ENCODE assay signal across 11 cellular contexts in genomic region chr7:92644406-92645113, GRCh38. TPM values are rescaled to one million over a fixed set of nuclear protein-coding genes. Genes with fewer than 3 reads are reported as not detected.
DNase-seq lines count a peak whose midpoint lies in the region; ATAC-seq and TF ChIP-seq lines count a peak whose summit lies in the region.
"Had no signal": no experiment of that assay in that cellular context is flagged by ENCODE, and none has a peak within 500 bp of the region (broad histone marks: within the 10 kb centered on the region; RNA-seq: fewer than 3 reads in every experiment).

No MANE protein-coding gene starts in this region.

- TF ChIP-seq CTCF in lower leg skin (IDR thresholded peaks at IDR 0.05), result no peak

- H3K36me3 ChIP-seq in skeletal muscle satellite cell (ENCODE audit: insufficient read depth, low read length), result no peaks in the 10 kb centered on the region

- H3K4me1 Mint-ChIP-seq in activated CD4-positive, alpha-beta T cell treated with anti-CD3 and anti-CD28 coated beads for 36 hours, result peaks cover 95% of the 10 kb centered on the region
- peaks cover 68% of the 10 kb centered on the region for H3K4me1 Mint-ChIP-seq in activated naive CD8-positive, alpha-beta T cell treated with anti-CD3 and anti-CD28 coated beads, Interleukin-2, amount 10 ng/mL, durations not matched to agents 7 days and 5 days

- no peak for ATAC-seq in activated CD4-positive, alpha-beta T cell treated with anti-CD3 and anti-CD28 coated beads for 36 hours
- ATAC-seq in activated naive CD8-positive, alpha-beta T cell treated with anti-CD3 and anti-CD28 coated beads, Interleukin-2, amount 10 ng/mL, durations not matched to agents 7 days and 5 days (ENCODE audit: low read depth), result no peak
- ATAC-seq in HG03342 (IDR thresholded peaks at IDR 0.05; ENCODE audit: unreplicated experiment), result no peak
- ATAC-seq in GM18870 (IDR thresholded peaks at IDR 0.05; ENCODE audit: unreplicated experiment), result no peak

- no peak overlapping the region for H3K4me3 Mint-ChIP-seq in activated CD4-positive, alpha-beta T cell treated with anti-CD3 and anti-CD28 coated beads for 36 hours
- no peak overlapping the region for H3K4me3 Mint-ChIP-seq in activated naive CD8-positive, alpha-beta T cell treated with anti-CD3 and anti-CD28 coated beads, Interleukin-2, amount 10 ng/mL, durations not matched to agents 7 days and 5 days
- H3K4me3 Mint-ChIP-seq: GM23338 had no signal

- no peak overlapping the region for H3K4me3 ChIP-seq in skeletal muscle satellite cell (ENCODE audit: low read length)
- no peak overlapping the region for H3K4me3 ChIP-seq in lower leg skin (ENCODE audit: low read depth, poor library complexity, severe bottlenecking)
- H3K4me3 ChIP-seq: GM23338, skin epidermis had no signal

- H3K9me3 Mint-ChIP-seq in activated CD4-positive, alpha-beta T cell treated with anti-CD3 and anti-CD28 coated beads for 36 hours (ENCODE audit: low read depth), result no peaks in the 10 kb centered on the region
- peaks cover 1% of the 10 kb centered on the region for H3K9me3 Mint-ChIP-seq in activated naive CD8-positive, alpha-beta T cell treated with anti-CD3 and anti-CD28 coated beads, Interleukin-2, amount 10 ng/mL, durations not matched to agents 7 days and 5 days
- H3K9me3 Mint-ChIP-seq: GM23338 had no signal

- 83% methylated on average over 6 of the region's 6 CpGs for WGBS in lower leg skin, 2 donors

- no peaks in the 10 kb centered on the region for H3K27me3 Mint-ChIP-seq in activated CD4-positive, alpha-beta T cell treated with anti-CD3 and anti-CD28 coated beads for 36 hours
- H3K27me3 Mint-ChIP-seq in activated naive CD8-positive, alpha-beta T cell treated with anti-CD3 and anti-CD28 coated beads, Interleukin-2, amount 10 ng/mL, durations not matched to agents 7 days and 5 days, result no peaks in the 10 kb centered on the region

- H3K9me3 ChIP-seq in skeletal muscle satellite cell (replicated peaks; ENCODE audit: low read length), result no peaks in the 10 kb centered on the region

- TF ChIP-seq POLR2A in lower leg skin (IDR thresholded peaks at IDR 0.05), result no peak

- peaks cover 40% of the 10 kb centered on the region for H3K4me1 ChIP-seq in skeletal muscle satellite cell (ENCODE audit: control insufficient read depth, insufficient read depth, low read length)

- H3K36me3 Mint-ChIP-seq in activated CD4-positive, alpha-beta T cell treated with anti-CD3 and anti-CD28 coated beads for 36 hours (ENCODE audit: low read depth), result peaks cover 35% of the 10 kb centered on the region
- H3K36me3 Mint-ChIP-seq in activated naive CD8-positive, alpha-beta T cell treated with anti-CD3 and anti-CD28 coated beads, Interleukin-2, amount 10 ng/mL, durations not matched to agents 7 days and 5 days, result peaks cover 40% of the 10 kb centered on the region

- POLR2A ChIA-PET in activated CD4-positive, alpha-beta T cell treated with anti-CD3 and anti-CD28 coated beads for 36 hours (lab: Charles Lee), result interaction anchor here (1.3 kb wide), 1 partner anchor 9 kb away, joined by 7 read pairs; no protein-coding TSS in a partner anchor
- POLR2A ChIA-PET in activated naive CD8-positive, alpha-beta T cell treated with anti-CD3 and anti-CD28 coated beads, Interleukin-2, amount 10 ng/mL, durations not matched to agents 7 days and 5 days (lab: Charles Lee), result interaction anchor here (1.4 kb wide), 2 partner anchors 19 to 20 kb away, joined by 3 to 4 read pairs; no protein-coding TSS in a partner anchor

- H3K4me2 ChIP-seq in skeletal muscle satellite cell (ENCODE audit: low read length), result peak overlapping the region; percentile 4
- H3K4me2 ChIP-seq: GM23338 had no signal

- H3K27ac Mint-ChIP-seq in activated CD4-positive, alpha-beta T cell treated with anti-CD3 and anti-CD28 coated beads for 36 hours, result peak overlapping the region; percentile 85
- peak overlapping the region; percentile 45 for H3K27ac Mint-ChIP-seq in activated naive CD8-positive, alpha-beta T cell treated with anti-CD3 and anti-CD28 coated beads, Interleukin-2, amount 10 ng/mL, durations not matched to agents 7 days and 5 days
- H3K27ac Mint-ChIP-seq: GM23338 had no signal

- DNase-seq in activated CD4-positive, alpha-beta T cell treated with anti-CD3 and anti-CD28 coated beads for 36 hours, result no peak
- no peak for DNase-seq in activated CD4-positive, alpha-beta T cell treated with anti-CD3 and anti-CD28 coated beads, Interleukin-2, amount 50 U/mL, for 4 hours
- no peak for DNase-seq in activated naive CD8-positive, alpha-beta T cell treated with anti-CD3 and anti-CD28 coated beads, Interleukin-2, amount 10 ng/mL, durations not matched to agents 7 days and 5 days
- DNase-seq in cardiac septum (ENCODE audit: low spot score), result peak; percentile 81
- DNase-seq in lower leg skin (ENCODE audit: low spot score in 2 of 2), result no peak
- DNase-seq: NCI-H187 had no signal

- CTCF ChIA-PET in activated CD4-positive, alpha-beta T cell treated with anti-CD3 and anti-CD28 coated beads for 36 hours (lab: Charles Lee), result interaction anchor here (1.0 to 7.6 kb wide), 6 partner anchors 11 to 188 kb away, joined by 3 to 55 read pairs (median 4); partner anchors contain the start of gene FAM133B

- H3K27me3 ChIP-seq in skeletal muscle satellite cell (ENCODE audit: control insufficient read depth, insufficient read depth, low read length), result no peaks in the 10 kb centered on the region

- intact Hi-C loops in activated CD4-positive, alpha-beta T cell treated with anti-CD3 and anti-CD28 coated beads for 36 hours (cut with DNase I, micrococcal nuclease), result loop anchor here (1.0 to 5.0 kb wide), 2 partner anchors 9 to 258 kb away; no protein-coding TSS in a partner anchor
- intact Hi-C loops in cardiac septum (cut with DNase I), result no loop called here
- intact Hi-C loops in lower leg skin (cut with DNase I; ENCODE audit: low total_unique reads), result no loop called here

- H3K9ac ChIP-seq in skeletal muscle satellite cell (ENCODE audit: low read depth, low read length), result peak overlapping the region; percentile 13

RNA-seq across cellular contexts. Expression of gene FAM133B, which starts 54.4 kb away (rescaled TPM):
- 10 to 100 TPM; 26.1 to 27.6 TPM for total RNA-seq in activated CD4-positive, alpha-beta T cell treated with anti-CD3 and anti-CD28 coated beads for 36 hours
- 10 to 100 TPM; 32.3 to 33.3 TPM for total RNA-seq in activated naive CD8-positive, alpha-beta T cell treated with anti-CD3 and anti-CD28 coated beads, Interleukin-2, amount 10 ng/mL, durations not matched to agents 7 days and 5 days
- total RNA-seq in cardiac septum (11.9 TPM), lower leg skin (10 to 100 TPM; 11.4 to 40.0 (median 14.2) TPM)
- total RNA-seq in skeletal muscle satellite cell (2012; rRNA removed), result 11.8 and 14.7 TPM in 2 replicates

Comparison
In these comparisons a context has a peak if more than half of its experiments do, and no peak if none do; other contexts are left out.
1. intact Hi-C loops: an anchor here in activated CD4-positive, alpha-beta T cell treated with anti-CD3 and anti-CD28 coated beads for 36 hours (1.0 to 5.0 kb wide); none called in cardiac septum and lower leg skin.